In genomic region chr2:67871696-67872320, GRCh38 we compare ENCODE assay signal across 11 cellular contexts.
A peak's percentile ranks its signal among the peaks of the same experiment; 100 is the strongest.
DNase-seq lines count a peak whose midpoint lies in the region; ATAC-seq and TF ChIP-seq lines count a peak whose summit lies in the region.
"Had no signal": no experiment of that assay in that cellular context is flagged by ENCODE, and none has a peak within 500 bp of the region (broad histone marks: within the 10 kb centered on the region; RNA-seq: fewer than 3 reads in every experiment).

No MANE protein-coding gene starts in this region.

- H3K9ac ChIP-seq in skeletal muscle satellite cell (ENCODE audit: low read depth, low read length), result peak overlapping the region; percentile 74

- intact Hi-C loops in left cardiac atrium (cut with DNase I), result loop anchor here in 1 of 2 donors (2.0 kb wide), 1 partner anchor 39 kb away; no protein-coding TSS in a partner anchor

- peak; percentile 97 for DNase-seq in EL
- peak; percentile 79 to 85 for DNase-seq in SJSA1 (ENCODE audit: low read depth in 1 of 2, low spot score in 2 of 2)
- peak; percentile 88 to 93 for DNase-seq in foreskin fibroblast
- no peak for DNase-seq in OCI-M2 (lab: John Stamatoyannopoulos, UW; ENCODE audit: unreplicated experiment)
- DNase-seq in left cardiac atrium, result no peak
- DNase-seq in activated CD4-positive, alpha-beta T cell treated with anti-CD3 and anti-CD28 coated beads, Interleukin-2, amount 50 U/mL, for 48 hours, result no peak
- DNase-seq: activated T-cell treated with anti-CD3 and anti-CD28 coated beads, Interleukin-2, amount 50 U/mL, for 48 hours; NCI-H1436 had no signal

- ATAC-seq in GM18870 (IDR thresholded peaks at IDR 0.05; ENCODE audit: unreplicated experiment) (no peak), left cardiac atrium (no peak)

- H3K27me3 ChIP-seq in SJSA1 (replicated peaks) (no peaks in the 10 kb centered on the region), skeletal muscle satellite cell (ENCODE audit: control insufficient read depth, insufficient read depth, low read length) (no peaks in the 10 kb centered on the region)

- peak overlapping the region; percentile 89 for H3K27ac ChIP-seq in SJSA1
- H3K27ac ChIP-seq: PC-9 had no signal

- H3K4me3 ChIP-seq in SJSA1 (no peak overlapping the region), foreskin fibroblast (ENCODE audit: low read depth in 1 of 2, low read length in 2 of 2) (no peak overlapping the region), skeletal muscle satellite cell (ENCODE audit: low read length) (peak overlapping the region; percentile 11)
- H3K4me3 ChIP-seq: PC-9 had no signal

- no peaks in the 10 kb centered on the region for H3K36me3 ChIP-seq in SJSA1
- H3K36me3 ChIP-seq in skeletal muscle satellite cell (ENCODE audit: insufficient read depth, low read length), result no peaks in the 10 kb centered on the region

- H3K4me1 ChIP-seq in SJSA1 (replicated peaks) (peaks cover 58% of the 10 kb centered on the region), skeletal muscle satellite cell (ENCODE audit: control insufficient read depth, insufficient read depth, low read length) (peaks cover 49% of the 10 kb centered on the region)

- H3K9me3 ChIP-seq in SJSA1 (replicated peaks) (no peaks in the 10 kb centered on the region), skeletal muscle satellite cell (replicated peaks; ENCODE audit: low read length) (no peaks in the 10 kb centered on the region)

- peak overlapping the region; percentile 65 for H3K4me2 ChIP-seq in skeletal muscle satellite cell (ENCODE audit: low read length)
- H3K4me2 ChIP-seq: PC-9 had no signal

- no peak for TF ChIP-seq CTCF in foreskin fibroblast (IDR thresholded peaks at IDR 0.05; ENCODE audit: low read depth, low read length)

Comparison
In these comparisons a context has a peak if more than half of its experiments do, and no peak if none do; other contexts are left out.
1. DNase-seq: peak in EL (single experiment), SJSA1 (2 of 2) and foreskin fibroblast (2 of 2); none in OCI-M2 (single experiment), left cardiac atrium (single experiment) and activated CD4-positive, alpha-beta T cell treated with anti-CD3 and anti-CD28 coated beads, Interleukin-2, amount 50 U/mL, for 48 hours (0 of 2).